Comparison of ENCODE assay signal across 8 cellular contexts in genomic region chr15:52651868-52652267, GRCh38. TPM values are rescaled to one million over a fixed set of nuclear protein-coding genes. Genes with fewer than 3 reads are reported as not detected.
A peak's percentile ranks its signal among the peaks of the same experiment; 100 is the strongest.
DNase-seq lines count a peak whose midpoint lies in the region; ATAC-seq and FAIRE-seq lines count a peak whose summit lies in the region.

No MANE protein-coding gene starts in this region.

- peak overlapping the region; percentile 59 for H3K27ac Mint-ChIP-seq in activated naive CD8-positive, alpha-beta T cell

- H3K27ac ChIP-seq in aorta (ENCODE audit: low read depth in 1 of 2, low read length in 2 of 2), result peak overlapping the region in 1 of 2 donors; percentile 25

- 3 to 4% methylated on average over 8 of the region's 8 CpGs for WGBS in aorta, 2 donors

- intact Hi-C loops in aorta (cut with DNase I), result no loop called here

- H3K4me1 ChIP-seq in neuron (ENCODE audit: insufficient read depth, low read length) (peaks cover 33% of the 10 kb centered on the region), aorta (ENCODE audit: control insufficient read depth in 1 of 2, insufficient read depth in 2 of 2, low read length in 2 of 2) (peaks cover 0 to 7% of the 10 kb centered on the region in 2 donors)

- H3K4me3 ChIP-seq in neuron (ENCODE audit: low read length) (peak overlapping the region; percentile 54), aorta (ENCODE audit: low read length in 2 of 2) (peak overlapping the region in 1 of 2 donors; percentile 32)

- DNase-seq in RCC 7860 (ENCODE audit: low spot score) (peak; percentile 75), globus pallidus (ENCODE audit: low spot score) (peak; percentile 85), aorta (peak in 1 of 2 donors; percentile 70), NCI-H345 (lab: John Stamatoyannopoulos, UW) (no peak)

- no peaks in the 10 kb centered on the region for H3K9me3 Mint-ChIP-seq in activated naive CD8-positive, alpha-beta T cell (ENCODE audit: low read depth)

- H3K4me1 Mint-ChIP-seq in activated naive CD8-positive, alpha-beta T cell (ENCODE audit: low read depth), result peaks cover 19% of the 10 kb centered on the region

- H3K36me3 Mint-ChIP-seq in activated naive CD8-positive, alpha-beta T cell, result no peaks in the 10 kb centered on the region

- FAIRE-seq in RCC 7860 (lab: Jason Lieb, UNC), result peak; percentile 80

- H3K36me3 ChIP-seq in neuron (ENCODE audit: insufficient read depth, low read length), result no peaks in the 10 kb centered on the region
- H3K36me3 ChIP-seq in aorta (ENCODE audit: control insufficient read depth in 1 of 2, insufficient read depth in 2 of 2, low read length in 1 of 2), result no peaks in the 10 kb centered on the region

- ATAC-seq in GM19023 (IDR thresholded peaks at IDR 0.05; ENCODE audit: unreplicated experiment), result peak; percentile 89
- peak; percentile 90 for ATAC-seq in HG03469 (IDR thresholded peaks at IDR 0.05; ENCODE audit: unreplicated experiment)
- peak; percentile 95 for ATAC-seq in aorta (ENCODE audit: low FRiP score)

- H3K27me3 Mint-ChIP-seq in activated naive CD8-positive, alpha-beta T cell, result no peaks in the 10 kb centered on the region

- peak overlapping the region; percentile 63 for H2AFZ ChIP-seq in neuron (ENCODE audit: low read depth, low read length)

- H3K9me3 ChIP-seq in neuron (ENCODE audit: low read length) (no peaks in the 10 kb centered on the region), aorta (ENCODE audit: control insufficient read depth, low read length) (no peaks in the 10 kb centered on the region)

- H3K4me3 Mint-ChIP-seq in activated naive CD8-positive, alpha-beta T cell, result no peak overlapping the region

- H3K27me3 ChIP-seq in neuron (ENCODE audit: insufficient read depth, low read length), result no peaks in the 10 kb centered on the region
- no peaks in the 10 kb centered on the region for H3K27me3 ChIP-seq in aorta (ENCODE audit: control insufficient read depth in 1 of 2, insufficient read depth in 2 of 2, low read length in 1 of 2)

RNA-seq across cellular contexts. Expression of gene ATOSA, which starts 27.3 kb away (rescaled TPM):
- total RNA-seq in aorta, result 10 to 100 TPM; 38.6 to 48.0 TPM
- 10 to 100 TPM; 19.3 to 42.0 TPM for polyA plus RNA-seq in aorta
